Comparison of ENCODE assay signal across 30 cellular contexts in the genomic region with DNA sequence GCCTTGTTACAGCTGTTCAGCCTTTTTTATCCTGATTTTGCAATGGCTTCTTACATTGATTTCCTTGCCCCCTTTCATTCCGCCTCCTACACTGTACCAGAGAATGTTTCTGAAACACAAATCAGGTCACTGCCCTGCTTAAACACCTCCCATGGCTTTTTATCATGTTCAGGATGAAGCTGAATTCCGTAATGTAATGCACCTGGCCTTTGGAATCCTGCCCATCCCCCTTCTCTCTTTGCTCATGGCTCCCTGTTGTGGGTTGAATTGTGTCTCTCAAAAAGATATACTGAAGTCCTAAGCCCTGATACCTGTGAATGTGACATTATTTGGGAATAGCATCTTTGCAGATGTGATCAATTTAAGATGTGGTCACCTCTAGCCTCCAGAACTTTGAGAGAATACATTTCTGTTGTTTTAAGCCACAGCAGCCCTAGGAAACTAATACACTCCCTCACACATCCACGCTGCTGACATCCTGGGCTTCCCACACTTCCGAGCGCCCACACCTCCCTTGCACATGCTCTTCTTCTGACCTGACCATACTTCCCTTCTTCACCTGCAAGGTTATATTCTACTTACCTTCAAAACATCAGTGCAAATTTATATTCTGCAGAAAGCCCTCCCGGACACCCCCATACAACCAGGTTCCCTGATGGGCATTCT.
"Had no signal": no experiment of that assay in that cellular context is flagged by ENCODE, and none has a peak within 500 bp of the region (broad histone marks: within the 10 kb centered on the region; RNA-seq: fewer than 3 reads in every experiment).

No MANE protein-coding gene starts in this region.

- H3K4me3 Mint-ChIP-seq: activated CD4-positive, alpha-beta T cell treated with anti-CD3 and anti-CD28 coated beads for 36 hours; activated naive CD8-positive, alpha-beta T cell; activated T-cell treated with anti-CD3 and anti-CD28 coated beads, Interleukin-2, amount 50 U/mL, for 72 hours; central memory CD8-positive, alpha-beta T cell; nephron; stimulated activated effector memory CD8-positive, alpha-beta T cell treated with anti-CD3 and anti-CD28 coated beads, Interleukin-12 subunit alpha, Interleukin-12 subunit beta, amount 100 ng/mL, for 72 hours; stimulated activated naive CD8-positive, alpha-beta T cell treated with anti-CD3 and anti-CD28 coated beads, Interleukin-15, Interleukin-2, amounts not matched to agents 100 ng/mL and 50 ng/mL, for 24 hours; T-helper 2 cell treated with Interferon-gamma antibody and Interleukin-4, amounts not matched to agents 5 μg/mL and 100 μg/mL, for 36 hours; type B pancreatic cell had no signal

- H3K27ac ChIP-seq: colonic mucosa, gastroesophageal sphincter, left ventricle myocardium inferior, pancreas, prostate gland, skin epidermis, thoracic aorta, uterus had no signal

- DNase-seq: activated CD4-positive, alpha-beta T cell treated with anti-CD3 and anti-CD28 coated beads for 36 hours; activated CD4-positive, alpha-beta T cell treated with anti-CD3 and anti-CD28 coated beads, Interleukin-2, amount 50 U/mL, for 4 hours; activated CD4-positive, CD25-positive, alpha-beta regulatory T cell; activated effector memory CD4-positive, alpha-beta T cell treated with Interleukin-2 at 50 U/mL for 16 hours; activated naive CD4-positive, alpha-beta T cell treated with Interleukin-2 at 50 U/mL for 16 hours; activated T-cell treated with anti-CD3 and anti-CD28 coated beads for 4 hours; activated T-cell treated with anti-CD3 and anti-CD28 coated beads, Interleukin-2, amount 50 U/mL, for 72 hours; anterior cingulate cortex; colonic mucosa; effector memory CD4-positive, alpha-beta T cell; erythroblast; hippocampal formation; left ventricle myocardium inferior; pancreas; retina; stimulated activated CD4-positive, alpha-beta T cell treated with anti-CD3 and anti-CD28 coated beads, Interleukin-12 subunit alpha, Interleukin-12 subunit beta, amount 100 ng/mL, for 4 hours; stimulated activated CD4-positive, alpha-beta T cell treated with anti-CD3 and anti-CD28 coated beads, Interleukin-4, amount 100 ng/mL, for 1 hour; uterus had no signal

- H3K9me3 Mint-ChIP-seq: nephron; stimulated activated effector memory CD8-positive, alpha-beta T cell treated with anti-CD3 and anti-CD28 coated beads, Interleukin-12 subunit alpha, Interleukin-12 subunit beta, amount 100 ng/mL, for 72 hours; type B pancreatic cell had no signal

- H3K9me3 ChIP-seq: colonic mucosa, gastroesophageal sphincter, left ventricle myocardium inferior, pancreas, prostate gland, thoracic aorta, uterus had no signal

- H3K4me1 Mint-ChIP-seq: activated CD4-positive, alpha-beta T cell treated with anti-CD3 and anti-CD28 coated beads for 36 hours; central memory CD8-positive, alpha-beta T cell; nephron; stimulated activated effector memory CD8-positive, alpha-beta T cell treated with anti-CD3 and anti-CD28 coated beads, Interleukin-12 subunit alpha, Interleukin-12 subunit beta, amount 100 ng/mL, for 72 hours had no signal

- H3K36me3 ChIP-seq: colonic mucosa, gastroesophageal sphincter, left ventricle myocardium inferior, pancreas, prostate gland, thoracic aorta, uterus had no signal

- H3K27ac Mint-ChIP-seq: activated CD4-positive, alpha-beta T cell treated with anti-CD3 and anti-CD28 coated beads for 36 hours; activated naive CD8-positive, alpha-beta T cell; activated T-cell treated with anti-CD3 and anti-CD28 coated beads, Interleukin-2, amount 50 U/mL, for 72 hours; nephron; stimulated activated effector memory CD8-positive, alpha-beta T cell treated with anti-CD3 and anti-CD28 coated beads, Interleukin-12 subunit alpha, Interleukin-12 subunit beta, amount 100 ng/mL, for 72 hours; stimulated activated naive CD8-positive, alpha-beta T cell treated with anti-CD3 and anti-CD28 coated beads, Interleukin-15, Interleukin-2, amounts not matched to agents 100 ng/mL and 50 ng/mL, for 24 hours; T-helper 2 cell treated with Interferon-gamma antibody and Interleukin-4, amounts not matched to agents 5 μg/mL and 100 μg/mL, for 36 hours; type B pancreatic cell had no signal

- H3K27me3 ChIP-seq: colonic mucosa, gastroesophageal sphincter, pancreas, uterus had no signal

- H3K27me3 Mint-ChIP-seq: activated CD4-positive, alpha-beta T cell treated with anti-CD3 and anti-CD28 coated beads for 36 hours; activated naive CD8-positive, alpha-beta T cell; central memory CD8-positive, alpha-beta T cell; stimulated activated naive CD8-positive, alpha-beta T cell treated with anti-CD3 and anti-CD28 coated beads, Interleukin-15, Interleukin-2, amounts not matched to agents 100 ng/mL and 50 ng/mL, for 24 hours; type B pancreatic cell had no signal

- H3K4me1 ChIP-seq: colonic mucosa, gastroesophageal sphincter, left ventricle myocardium inferior, pancreas, prostate gland, uterus had no signal

- H3K4me3 ChIP-seq: colonic mucosa, gastroesophageal sphincter, left ventricle myocardium inferior, lung, pancreas, prostate gland, skin epidermis, thoracic aorta, uterus had no signal

- H3K36me3 Mint-ChIP-seq: activated naive CD8-positive, alpha-beta T cell; stimulated activated effector memory CD8-positive, alpha-beta T cell treated with anti-CD3 and anti-CD28 coated beads, Interleukin-12 subunit alpha, Interleukin-12 subunit beta, amount 100 ng/mL, for 72 hours; type B pancreatic cell had no signal
